In genomic region chr7:55266243-55266642, GRCh38 we compare ENCODE assay signal across 21 cellular contexts.
"Had no signal": no experiment of that assay in that cellular context is flagged by ENCODE, and none has a peak within 500 bp of the region (broad histone marks: within the 10 kb centered on the region; RNA-seq: fewer than 3 reads in every experiment).

No MANE protein-coding gene starts in this region.

- H3K27me3 ChIP-seq: hepatocyte, left lung had no signal

- H2AFZ ChIP-seq: hepatocyte had no signal

- H3K9me3 ChIP-seq: left lung, prostate gland, thoracic aorta had no signal

- H3K4me3 ChIP-seq: hepatocyte, left lung, prostate gland, thoracic aorta had no signal

- H3K4me2 ChIP-seq: hepatocyte had no signal

- H3K27ac ChIP-seq: epithelial cell of prostate, foreskin keratinocyte, hepatocyte, left lung, thoracic aorta, WERI-Rb-1 had no signal

- ATAC-seq: activated CD8-positive, alpha-beta memory T cell treated with anti-CD3 and anti-CD28 coated beads, Interleukin-2, amount 10 ng/mL, durations not matched to agents 7 days and 5 days; activated CD8-positive, alpha-beta T cell treated with anti-CD3 and anti-CD28 coated beads for 36 hours; foreskin keratinocyte; left lung; naive thymus-derived CD8-positive, alpha-beta T cell had no signal

- DNase-seq: activated CD4-positive, alpha-beta T cell treated with anti-CD3 and anti-CD28 coated beads, Interleukin-2, amount 10 ng/mL, durations not matched to agents 7 days and 5 days; activated CD4-positive, CD25-positive, alpha-beta regulatory T cell treated with anti-CD3 and anti-CD28 coated beads, Interleukin-2, amount 50 U/mL, for 72 hours; activated CD8-positive, alpha-beta memory T cell treated with anti-CD3 and anti-CD28 coated beads, Interleukin-2, amount 10 ng/mL, durations not matched to agents 7 days and 5 days; activated CD8-positive, alpha-beta T cell treated with anti-CD3 and anti-CD28 coated beads for 36 hours; activated effector memory CD4-positive, alpha-beta T cell treated with anti-CD3 and anti-CD28 coated beads, Interleukin-2, amount 50 U/mL, for 16 hours; activated naive CD4-positive, alpha-beta T cell treated with anti-CD3 and anti-CD28 coated beads, Interleukin-2, amount 10 ng/mL, durations not matched to agents 7 days and 5 days; activated T-cell treated with anti-CD3 and anti-CD28 coated beads for 4 hours; amygdala; cerebellar nuclear complex; foreskin keratinocyte; immature natural killer cell; kidney glomerular epithelial cell; left lung; naive thymus-derived CD8-positive, alpha-beta T cell; stimulated activated CD4-positive, alpha-beta T cell treated with anti-CD3 and anti-CD28 coated beads, Interleukin-4, amount 100 ng/mL, for 24 hours; stimulated activated naive CD4-positive, alpha-beta T cell treated with Interleukin-2 at 50 U/mL for 16 hours; WERI-Rb-1 had no signal

- H3K36me3 ChIP-seq: left lung, prostate gland, thoracic aorta, WERI-Rb-1 had no signal

- H3K4me1 ChIP-seq: foreskin keratinocyte, left lung had no signal
